Comparison of ENCODE assay signal across 8 cellular contexts in the genomic region with DNA sequence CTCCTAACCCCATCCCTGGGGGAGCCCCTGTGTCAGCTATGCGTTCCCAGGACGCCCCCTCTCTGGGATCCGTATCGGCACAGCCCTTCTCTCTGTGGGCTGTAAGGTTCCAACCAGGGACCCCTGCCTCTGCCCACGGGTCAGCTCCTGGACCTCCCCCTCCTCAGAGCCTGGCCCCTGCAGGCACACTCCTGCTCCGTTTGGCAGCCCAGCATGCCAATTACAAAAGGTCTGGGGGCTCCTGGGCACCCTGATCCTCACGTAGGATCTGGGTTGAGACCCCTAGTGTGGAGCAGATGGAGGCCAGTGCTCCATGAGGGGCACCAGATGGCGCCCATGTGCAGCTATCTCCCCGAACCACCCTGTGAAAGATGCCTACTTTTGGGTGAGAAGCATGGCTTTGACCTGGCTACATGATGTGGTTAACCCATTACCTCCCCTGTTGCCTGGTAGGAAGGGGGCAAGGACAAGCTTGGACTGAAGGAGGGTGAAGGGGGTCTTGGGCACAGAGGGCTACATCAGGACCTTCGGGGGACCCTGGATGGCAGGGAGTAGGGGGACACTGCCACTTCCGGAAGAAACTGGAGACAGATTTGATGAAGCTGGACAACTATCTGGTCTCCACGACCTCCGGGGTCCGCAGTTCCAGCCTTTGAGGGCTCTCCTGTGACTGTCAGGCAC. TPM values are rescaled to one million over a fixed set of nuclear protein-coding genes. Genes with fewer than 3 reads are reported as not detected.
A peak's percentile ranks its signal among the peaks of the same experiment; 100 is the strongest.
DNase-seq lines count a peak whose midpoint lies in the region; ATAC-seq and TF ChIP-seq lines count a peak whose summit lies in the region.

No MANE protein-coding gene starts in this region.

- 100% methylated on average over 1 of the region's 14 CpGs; no CpG with 5 or more reads in 1 of the 2 experiments for WGBS in IMR-90 (ENCODE audit: extremely low coverage in 2 of 2, insufficient read length in 1 of 2), 2 experiments
- 76 to 79% methylated on average over 13 of the region's 14 CpGs for WGBS in thyroid gland, 2 donors

- H2BK120ac ChIP-seq in IMR-90 (ENCODE audit: low read depth, low read length) = no peak overlapping the region

- H3K27ac ChIP-seq in IMR-90 (ENCODE audit: insufficient read depth, low read length) = no peak overlapping the region
- H3K27ac ChIP-seq in right atrium auricular region = peak overlapping the region; percentile 54 to 79
- peak overlapping the region; percentile 72 to 82 (median 79) for H3K27ac ChIP-seq in thyroid gland

- dilution Hi-C loops in IMR-90 (cut with HindIII; ENCODE audit: low sequenced_read_pairs, unreplicated experiment) = no loop called here

- H4K5ac ChIP-seq in IMR-90 (ENCODE audit: low read depth, low read length) = no peak overlapping the region

- CTCF ChIA-PET in IMR-90 (lab: Yijun Ruan, JAX) = interaction anchor here (0.5 to 1.3 kb wide), 16 partner anchors 9 to 403 kb away, joined by 3 to 9 read pairs (median 3); no protein-coding TSS in a partner anchor

- H3K27me3 ChIP-seq in IMR-90 (ENCODE audit: control insufficient read depth, insufficient read depth, low read length) (no peaks in the 10 kb centered on the region; the same call in 1 of the 2 replicates), right atrium auricular region (no peaks in the 10 kb centered on the region), thyroid gland (no peaks in the 10 kb centered on the region)

- no peak for ATAC-seq in IMR-90 (ENCODE audit: low read depth)
- ATAC-seq in HG03097 (IDR thresholded peaks at IDR 0.05; ENCODE audit: low FRiP score, unreplicated experiment) = no peak

- no peak; the same call in 1 of the 2 replicates for TF ChIP-seq RAD21 in IMR-90 (IDR thresholded peaks at IDR 0.05; ENCODE audit: low read length)

- peak overlapping the region; percentile 56 for H2AFZ ChIP-seq in IMR-90 (replicated peaks; ENCODE audit: low read length, poor library complexity)

- peak overlapping the region; percentile 88 for H2AK5ac ChIP-seq in IMR-90 (ENCODE audit: low read depth, low read length)

- H3K36me3 ChIP-seq in IMR-90 (ENCODE audit: control insufficient read depth, insufficient read depth, low read length) (no peaks in the 10 kb centered on the region), right atrium auricular region (peaks cover 4% of the 10 kb centered on the region), thyroid gland (peaks cover 0 to 4% of the 10 kb centered on the region in 2 donors)

- H3K4me3 ChIP-seq in IMR-90 (ENCODE audit: insufficient read depth, low read depth, low read length) = no peak overlapping the region
- peak overlapping the region in 1 of 2 donors; percentile 6 for H3K4me3 ChIP-seq in right atrium auricular region
- no peak overlapping the region for H3K4me3 ChIP-seq in thyroid gland (replicated peaks in 1 of 3)

- peaks cover 7% of the 10 kb centered on the region; the same call in 1 of the 2 replicates for H4K20me1 ChIP-seq in IMR-90 (ENCODE audit: insufficient read depth, low read length)

- no peak overlapping the region for H2BK20ac ChIP-seq in IMR-90 (ENCODE audit: low read depth, low read length)

- peak overlapping the region; percentile 94 for H2AK9ac ChIP-seq in IMR-90 (replicated peaks; ENCODE audit: low read depth, low read length, poor library complexity)

- H3K14ac ChIP-seq in IMR-90 (replicated peaks; ENCODE audit: low read depth, low read length) = peak overlapping the region; percentile 76; the same call in 1 of the 2 replicates

- H3K4ac ChIP-seq in IMR-90 (ENCODE audit: low read depth, low read length) = peak overlapping the region; percentile 46

- no peak overlapping the region for H2BK15ac ChIP-seq in IMR-90 (ENCODE audit: low read depth, low read length)

- 0 out of 4 replicates have a peak overlapping the region, but pooled peaks of 1 of the 2 experiments have one; percentile 19 for H4K8ac ChIP-seq in IMR-90 (ENCODE audit: low read depth in 2 of 2, low read length in 2 of 2)

- H3K9me1 ChIP-seq in IMR-90 (ENCODE audit: insufficient read depth, low read length) = peaks cover 17% of the 10 kb centered on the region

- H3K4me1 ChIP-seq in IMR-90 (ENCODE audit: control insufficient read depth, insufficient read depth, low read length) (peaks cover 12% of the 10 kb centered on the region), right atrium auricular region (peaks cover 0 to 54% of the 10 kb centered on the region in 2 donors), thyroid gland (peaks cover 27 to 33% of the 10 kb centered on the region in 2 donors)

- no TSS peak for BruUV-seq in IMR-90 (replicated peaks; lab: Mats Ljungman, UMichigan)

- TF ChIP-seq CTCF in IMR-90 (conservative IDR thresholded peaks at IDR 0.05; ENCODE audit: low read depth, low read length) (0 out of 2 replicates have a peak, but pooled peaks have one; percentile 17), right atrium auricular region (IDR thresholded peaks at IDR 0.05) (peak in 1 of 2 donors; percentile 26), thyroid gland (IDR thresholded peaks at IDR 0.05) (peak in 2 of 6 experiments; percentile 8 to 12)

- H4K91ac ChIP-seq in IMR-90 (ENCODE audit: insufficient read depth, low read depth, low read length) = no peak overlapping the region; the same call in 1 of the 2 replicates

- no peak overlapping the region for H3K9ac ChIP-seq in IMR-90 (ENCODE audit: low read depth, low read length)

- H3K18ac ChIP-seq in IMR-90 (ENCODE audit: low read depth, low read length) = no peak overlapping the region

- H3K56ac ChIP-seq in IMR-90 (ENCODE audit: extremely low read depth, insufficient read depth, low read length) = no peak overlapping the region

- H3K23ac ChIP-seq in IMR-90 (ENCODE audit: low read depth, low read length) = no peak overlapping the region

- H3K9me3 ChIP-seq in IMR-90 (ENCODE audit: control insufficient read depth, insufficient read depth, low read length) (no peaks in the 10 kb centered on the region), right atrium auricular region (no peaks in the 10 kb centered on the region), thyroid gland (no peaks in the 10 kb centered on the region)

- DNase-seq in DMS114 treated with DMSO at 0.1 percent for 48 hours (lab: John Stamatoyannopoulos, UW; ENCODE audit: unreplicated experiment) = peak; percentile 12
- no peak for DNase-seq in IMR-90
- DNase-seq in activated CD8-positive, alpha-beta memory T cell treated with anti-CD3 and anti-CD28 coated beads for 24 hours = peak; percentile 68
- no peak for DNase-seq in right atrium auricular region (ENCODE audit: low spot score)
- peak in 1 of 2 donors; percentile 20 for DNase-seq in thyroid gland
- DNase-seq in ureter (ENCODE audit: low spot score) = no peak
- DNase-seq in NCI-H446 treated with DMSO at 0.1 percent for 48 hours (lab: John Stamatoyannopoulos, UW) = no peak

- POLR2A ChIA-PET in IMR-90 (lab: Charles Lee; ENCODE audit: unreplicated experiment) = interaction anchor here (0.6 kb wide), 1 partner anchor 91 kb away, joined by 5 read pairs; no protein-coding TSS in a partner anchor

- no peak overlapping the region for H2BK5ac ChIP-seq in IMR-90 (ENCODE audit: low read depth, low read length, poor library complexity, severe bottlenecking)

- intact Hi-C loops in IMR-90 (cut with micrococcal nuclease) = loop anchor here (1.0 kb wide), 2 partner anchors 100 to 170 kb away; no protein-coding TSS in a partner anchor
- intact Hi-C loops in thyroid gland (cut with DNase I) = no loop called here

- no peaks in the 10 kb centered on the region for H3K79me1 ChIP-seq in IMR-90 (ENCODE audit: low read depth in 1 of 2, low read length in 2 of 2)

- in situ Hi-C loops in IMR-90 (cut with MboI; ENCODE audit: low sequenced_read_pairs) = no loop called here

- TF ChIP-seq POLR2A in IMR-90 (IDR thresholded peaks at IDR 0.05; ENCODE audit: low read depth, low read length) (no peak), thyroid gland (IDR thresholded peaks at IDR 0.05) (no peak)

- H3K4me2 ChIP-seq in IMR-90 (ENCODE audit: low read depth, low read length) = no peak overlapping the region

TF ChIP-seq in IMR-90, 13 proteins besides CTCF, POLR2A, EP300 and RAD21:
- no peak for TF ChIP-seq USF2 (IDR thresholded peaks at IDR 0.05; ENCODE audit: low read depth, low read length)
- no peak for TF ChIP-seq FOS (IDR thresholded peaks at IDR 0.05; ENCODE audit: low read depth, low read length)
- no peak for TF ChIP-seq NFE2L2 (IDR thresholded peaks at IDR 0.05; ENCODE audit: low read depth, low read length)

RNA-seq across cellular contexts. Expression of gene TACR2, which starts 9.0 kb away (rescaled TPM):
- total RNA-seq in IMR-90 (2012; rRNA removed) = not detected in 2 replicates
- polyA plus RNA-seq in IMR-90 (2012; rRNA removed) = not detected in 2 replicates
- polyA plus RNA-seq in IMR-90 (2012; cell fraction: cytosol; rRNA removed) = 0.03 TPM in 1 of 2 replicates, not detected in the other
- not detected in 2 replicates for polyA plus RNA-seq in IMR-90 (2012; cell fraction: nucleus; rRNA removed; ENCODE audit: low replicate concordance)
- under 1 TPM; 0.24 to 0.41 TPM for total RNA-seq in right atrium auricular region
- not detected for total RNA-seq in thyroid gland
- 5.6 TPM for total RNA-seq in ureter

RNA-seq across cellular contexts. Expression of gene TSPAN15, which starts 43.5 kb away (rescaled TPM):
- total RNA-seq in IMR-90 (2012; rRNA removed) = not detected in 2 replicates
- polyA plus RNA-seq in IMR-90 (2012; rRNA removed) = 0.07 and 0.48 TPM in 2 replicates
- polyA plus RNA-seq in IMR-90 (2012; cell fraction: cytosol; rRNA removed) = 0.13 TPM in 1 of 2 replicates, not detected in the other
- polyA plus RNA-seq in IMR-90 (2012; cell fraction: nucleus; rRNA removed; ENCODE audit: low replicate concordance) = 0.08 and 0.19 TPM in 2 replicates
- total RNA-seq in right atrium auricular region = 1 to 10 TPM; 6.6 to 7.7 TPM
- total RNA-seq in thyroid gland = 10 to 100 TPM in 3 of 4 donors, 1 to 10 TPM in 1; 9.0 to 23.1 (median 17.2) TPM
- 156 TPM for total RNA-seq in ureter

Comparison
In these comparisons a context has a peak if more than half of its experiments do, and no peak if none do; other contexts are left out.
1. DNase-seq: peak in DMS114 treated with DMSO at 0.1 percent for 48 hours (single experiment) and activated CD8-positive, alpha-beta memory T cell treated with anti-CD3 and anti-CD28 coated beads for 24 hours (single experiment); none in IMR-90 (single experiment), right atrium auricular region (single experiment), ureter (single experiment) and NCI-H446 treated with DMSO at 0.1 percent for 48 hours (single experiment).